Comparison of ENCODE assay signal across 3 cellular contexts in the genomic region with DNA sequence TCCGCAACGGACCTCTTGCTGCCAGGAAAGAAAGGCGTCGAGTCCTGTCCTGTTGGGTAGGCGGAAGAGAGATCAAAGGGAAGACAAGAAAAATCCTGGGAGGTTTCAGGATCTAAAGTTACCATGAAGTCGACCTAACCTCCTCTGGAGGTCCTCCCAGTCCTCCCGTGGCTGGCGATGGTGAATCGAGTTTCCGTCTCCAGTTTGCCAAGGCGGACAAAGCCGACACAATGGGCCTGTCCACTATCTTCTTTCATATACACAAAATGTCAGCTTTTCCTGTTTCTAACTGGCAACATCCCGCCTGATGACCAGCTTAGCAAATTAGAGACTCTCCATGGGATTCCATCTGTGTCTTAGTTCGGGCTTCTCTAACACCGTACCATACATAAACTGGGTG. TPM values are rescaled to one million over a fixed set of nuclear protein-coding genes. Genes with fewer than 3 reads are reported as not detected.
"Had no signal": no experiment of that assay in that cellular context is flagged by ENCODE, and none has a peak within 500 bp of the region (broad histone marks: within the 10 kb centered on the region; RNA-seq: fewer than 3 reads in every experiment).

No MANE protein-coding gene starts in this region.

RNA-seq across cellular contexts. Expression of gene RNU1-1, which starts 22.7 kb away (rescaled TPM):
- total RNA-seq: GM23248, HT1080 had no signal
- polyA plus RNA-seq: GM23248, IMR-90 had no signal
